Comparison of ENCODE assay signal across 18 cellular contexts in the genomic region with DNA sequence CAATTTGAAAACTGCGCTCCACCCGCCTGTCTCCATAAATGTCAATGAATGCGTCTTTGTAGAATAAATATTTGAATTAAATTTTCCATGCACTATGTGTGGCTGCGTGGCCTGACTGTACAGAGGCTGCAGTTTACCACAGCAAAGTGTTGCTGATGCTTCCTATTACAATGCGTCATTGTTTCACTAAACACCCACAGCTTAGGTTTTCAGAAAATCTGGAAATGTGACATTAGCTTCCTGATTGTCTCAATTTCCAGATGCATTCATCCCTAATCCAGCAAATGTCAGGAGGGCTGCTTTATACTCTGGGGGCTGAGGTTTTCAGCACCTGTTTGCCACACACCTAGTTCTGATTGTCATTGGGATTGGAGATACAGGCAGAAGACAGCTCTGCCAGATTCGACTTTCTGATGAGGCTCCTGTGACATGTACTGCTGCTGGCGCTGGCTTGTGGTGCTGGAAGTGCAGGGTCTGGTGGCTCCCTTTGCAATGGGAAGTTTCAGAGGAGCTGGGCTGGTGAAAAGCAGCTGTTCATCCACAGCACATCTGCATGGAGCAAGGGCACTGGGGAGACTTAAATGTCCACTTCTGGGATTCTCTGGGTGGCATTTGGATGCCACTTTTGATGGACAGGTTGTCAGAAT. TPM values are rescaled to one million over a fixed set of nuclear protein-coding genes. Genes with fewer than 3 reads are reported as not detected.
DNase-seq lines count a peak whose midpoint lies in the region; ATAC-seq and TF ChIP-seq lines count a peak whose summit lies in the region.
"Had no signal": no experiment of that assay in that cellular context is flagged by ENCODE, and none has a peak within 500 bp of the region (broad histone marks: within the 10 kb centered on the region; RNA-seq: fewer than 3 reads in every experiment).

No MANE protein-coding gene starts in this region.

- H2AFZ ChIP-seq in GM23248: no peak overlapping the region
- H2AFZ ChIP-seq: PC-9 had no signal

- H3K36me3 Mint-ChIP-seq in CD14-positive monocyte: peaks cover 5 to 10% of the 10 kb centered on the region in 2 donors

- TF ChIP-seq CTCF in CD14-positive monocyte (IDR thresholded peaks at IDR 0.05): no peak

- in situ Hi-C loops in GM23248 (cut with MboI): loop anchor here (25.0 kb wide), 1 partner anchor 646 kb away; no protein-coding TSS in a partner anchor

- ATAC-seq in GM21367 (IDR thresholded peaks at IDR 0.05; ENCODE audit: unreplicated experiment): no peak

- intact Hi-C loops in CD14-positive monocyte (cut with micrococcal nuclease): no loop called here

- H3K27me3 Mint-ChIP-seq in CD14-positive monocyte (ENCODE audit: low read depth in 3 of 3): peaks cover 0 to 2% (median 0%) of the 10 kb centered on the region in 3 donors
- H3K27me3 Mint-ChIP-seq: B cell had no signal

- H3K9me3 Mint-ChIP-seq in CD14-positive monocyte: no peaks in the 10 kb centered on the region
- H3K9me3 Mint-ChIP-seq: CD8-positive, alpha-beta memory T cell had no signal

- no peaks in the 10 kb centered on the region for H3K27me3 ChIP-seq in GM23248 (replicated peaks; ENCODE audit: insufficient read depth)

- DNase-seq in Ammon's horn (ENCODE audit: low spot score) (peak; percentile 67), GM23248 (peak; percentile 33), pons (ENCODE audit: low spot score) (peak; percentile 81), NCI-H1092 treated with DMSO at 0.1 percent for 48 hours (lab: John Stamatoyannopoulos, UW) (no peak), CD14-positive monocyte (ENCODE audit: low spot score) (no peak)
- DNase-seq: ACHN; CD8-positive, alpha-beta memory T cell; Kasumi-1; NCI-H187 treated with DMSO at 0.1 percent for 48 hours; NCI-H226; NCI-H526; NK-92 treated with Interleukin-12 subunit alpha and Interleukin-12 subunit beta, amount 100 ng/mL, for 24 hours; PC-9; SK-N-SH had no signal

- no peaks in the 10 kb centered on the region for H3K9me3 ChIP-seq in GM23248 (ENCODE audit: low read depth)
- H3K9me3 ChIP-seq: HAP-1, SK-N-SH had no signal

- no peaks in the 10 kb centered on the region for H3F3A ChIP-seq in GM23248 (ENCODE audit: insufficient read depth)

- H4K20me1 ChIP-seq in GM23248 (ENCODE audit: insufficient read depth): no peaks in the 10 kb centered on the region

- H3K36me3 ChIP-seq in GM23248 (ENCODE audit: low read depth): no peaks in the 10 kb centered on the region

- H3K9me2 ChIP-seq in GM23248 (ENCODE audit: insufficient read depth): no peaks in the 10 kb centered on the region
- H3K9me2 ChIP-seq: SK-N-SH had no signal

- H3K4me1 ChIP-seq in GM23248 (ENCODE audit: insufficient read depth): no peaks in the 10 kb centered on the region
- H3K4me1 ChIP-seq: HAP-1 had no signal

- no peak overlapping the region for H3K4me3 ChIP-seq in GM23248
- H3K4me3 ChIP-seq: HAP-1, PC-9 had no signal

- WGBS in GM23248 (ENCODE audit: low coverage in 1 of 2, low lambda C conversion rate in 2 of 2, missing lambda C conversion rate in 2 of 2), 2 experiments: 61 to 69% methylated on average over 7 of the region's 7 CpGs

- H3K4me3 Mint-ChIP-seq in CD14-positive monocyte: no peak overlapping the region
- H3K4me3 Mint-ChIP-seq: B cell; CD8-positive, alpha-beta memory T cell had no signal

- H3K79me2 ChIP-seq in GM23248 (ENCODE audit: insufficient read depth): no peaks in the 10 kb centered on the region

- no peak overlapping the region for H3K4me2 ChIP-seq in GM23248 (ENCODE audit: unreplicated experiment)
- H3K4me2 ChIP-seq: PC-9, SK-N-SH had no signal

- H3K27ac Mint-ChIP-seq in CD14-positive monocyte: no peak overlapping the region
- H3K27ac Mint-ChIP-seq: CD8-positive, alpha-beta memory T cell had no signal

- no peak overlapping the region for H3K27ac ChIP-seq in GM23248
- peak overlapping the region; percentile 72 for H3K27ac ChIP-seq in cingulate gyrus (ENCODE audit: low read depth, low read length)
- H3K27ac ChIP-seq: PC-9 had no signal

- H3K9ac ChIP-seq in GM23248: no peak overlapping the region
- H3K9ac ChIP-seq: SK-N-SH had no signal

- peaks cover 2% of the 10 kb centered on the region for H3K4me1 Mint-ChIP-seq in CD14-positive monocyte

RNA-seq across cellular contexts. Expression of gene URB2, which starts 40.0 kb away (rescaled TPM):
- 6.3 and 7.6 TPM in 2 replicates for total RNA-seq in GM23248 (2014; rRNA removed; shearing (Covaris generic))
- polyA plus RNA-seq in GM23248 (2016; fragmentation: Nextera tagmentation; extraction: Ambion mirVana) (3.3 and 3.5 TPM in 2 replicates), CD14-positive monocyte (1 to 10 TPM in 1 of 2 donors, under 1 TPM in 1; 0.79 to 1.5 TPM)

RNA-seq across cellular contexts. Expression of gene TAF5L, which starts 40.1 kb away (rescaled TPM):
- total RNA-seq in GM23248 (2014; rRNA removed; shearing (Covaris generic)): 13.2 and 24.2 TPM in 2 replicates
- polyA plus RNA-seq in GM23248 (2016; fragmentation: Nextera tagmentation; extraction: Ambion mirVana) (2.6 and 3.0 TPM in 2 replicates), CD14-positive monocyte (1 to 10 TPM; 3.8 to 4.9 TPM)

Comparison
In these comparisons a context has a peak if more than half of its experiments do, and no peak if none do; other contexts are left out.
1. DNase-seq: peak in Ammon's horn (single experiment), GM23248 (single experiment) and pons (single experiment); none in NCI-H1092 treated with DMSO at 0.1 percent for 48 hours (single experiment) and CD14-positive monocyte (single experiment).